ENCODE assay signal across 12 cellular contexts in the genomic region with DNA sequence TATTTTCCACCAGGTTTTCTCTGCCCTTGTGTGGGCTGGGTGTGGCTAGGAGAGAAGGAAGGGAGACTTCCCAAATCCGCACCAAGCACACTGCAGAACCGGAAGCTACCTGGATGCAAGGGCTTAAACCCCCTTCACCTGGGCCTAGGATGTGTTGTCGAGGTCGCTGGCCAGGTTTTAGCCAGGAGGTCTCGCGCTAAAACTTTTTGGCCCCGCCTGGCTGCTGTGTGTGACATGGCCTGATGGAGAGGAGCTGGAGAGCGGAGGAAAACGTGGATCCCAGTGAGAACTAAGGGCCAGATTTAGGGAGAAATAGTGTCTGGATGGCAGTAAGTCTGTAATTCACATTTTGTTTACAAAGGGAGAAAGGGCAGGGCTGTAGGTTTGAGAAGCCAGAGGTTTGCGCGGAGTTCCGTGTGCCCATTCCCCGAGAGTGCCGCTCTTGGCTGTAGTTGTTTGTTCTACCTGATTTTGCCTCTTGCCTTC. TPM values are rescaled to one million over a fixed set of nuclear protein-coding genes. Genes with fewer than 3 reads are reported as not detected.
DNase-seq lines count a peak whose midpoint lies in the region; ATAC-seq and TF ChIP-seq lines count a peak whose summit lies in the region.
"Had no signal": no experiment of that assay in that cellular context is flagged by ENCODE, and none has a peak within 500 bp of the region (broad histone marks: within the 10 kb centered on the region; RNA-seq: fewer than 3 reads in every experiment).

No MANE protein-coding gene starts in this region.

- 47 to 68% methylated on average over 14 of the region's 14 CpGs for whole genome bisulfite sequencing in testis, 2 donors

- DNase-seq in AG04449 (ENCODE audit: low read depth, low spot score) (no peak), anterior cingulate cortex (lab: John Stamatoyannopoulos, UW) (no peak), mesenteric fat pad (ENCODE audit: low spot score) (no peak), testis (no peak), HEK293T (ENCODE audit: extremely low spot score) (no peak)
- DNase-seq in naive thymus-derived CD4-positive, alpha-beta T cell: no peak
- DNase-seq: activated B cell treated with CpG ODN at 0.5 μM for 24 hours; activated naive CD4-positive, alpha-beta T cell; effector CD8-positive, alpha-beta T cell had no signal

- TF ChIP-seq CTCF in AG04449 (IDR thresholded peaks at IDR 0.05; ENCODE audit: insufficient read depth, low read length, missing control alignments) (no peak), testis (IDR thresholded peaks at IDR 0.05) (no peak)

- H3K27ac ChIP-seq in naive thymus-derived CD4-positive, alpha-beta T cell (ENCODE audit: low read depth, low read length): no peak overlapping the region
- no peak overlapping the region for H3K27ac ChIP-seq in testis
- H3K27ac ChIP-seq: neutrophil had no signal

- peaks cover 13% of the 10 kb centered on the region for H3K36me3 Mint-ChIP-seq in dendritic cell treated with granulocyte-macrophage colony-stimulating factor and Interleukin-4, amounts not matched to agents 40 ng/mL and 50 ng/mL, for 4 days (ENCODE audit: low read depth)
- H3K36me3 Mint-ChIP-seq in naive thymus-derived CD4-positive, alpha-beta T cell: peaks cover 0 to 2% (median 0%) of the 10 kb centered on the region in 5 donors

- intact Hi-C loops in dendritic cell treated with granulocyte-macrophage colony-stimulating factor and Interleukin-4, amounts not matched to agents 40 ng/mL and 50 ng/mL, for 4 days (cut with micrococcal nuclease): loop anchor here (10.0 kb wide), 3 partner anchors 128 to 1222 kb away; no protein-coding TSS in a partner anchor
- intact Hi-C loops in naive thymus-derived CD4-positive, alpha-beta T cell (cut with micrococcal nuclease): loop anchor here in 1 of 2 donors (5.0 to 10.0 kb wide), 3 partner anchors 670 to 1825 kb away; partner anchors contain the start of genes PDCD5 and VSTM2B
- intact Hi-C loops in testis (cut with DNase I; ENCODE audit: low total_unique reads): no loop called here

- H3K9ac ChIP-seq in ES-I3 (ENCODE audit: low read depth, low read length): peak overlapping the region; percentile 74

- no peaks in the 10 kb centered on the region for H3K9me3 Mint-ChIP-seq in dendritic cell treated with granulocyte-macrophage colony-stimulating factor and Interleukin-4, amounts not matched to agents 40 ng/mL and 50 ng/mL, for 4 days
- peaks cover 0 to 3% (median 0%) of the 10 kb centered on the region in 11 donors for H3K9me3 Mint-ChIP-seq in naive thymus-derived CD4-positive, alpha-beta T cell
- H3K9me3 Mint-ChIP-seq: activated B cell treated with CpG ODN at 0.5 μM for 24 hours had no signal

- no peak overlapping the region for H3K27ac Mint-ChIP-seq in dendritic cell treated with granulocyte-macrophage colony-stimulating factor and Interleukin-4, amounts not matched to agents 40 ng/mL and 50 ng/mL, for 4 days
- H3K27ac Mint-ChIP-seq in naive thymus-derived CD4-positive, alpha-beta T cell: peak overlapping the region in 1 of 9 donors; percentile 61
- H3K27ac Mint-ChIP-seq: activated B cell treated with CpG ODN at 0.5 μM for 24 hours had no signal

- H3K4me3 ChIP-seq in AG04449 (ENCODE audit: low read depth, low read length): peak overlapping the region; percentile 72
- H3K4me3 ChIP-seq in naive thymus-derived CD4-positive, alpha-beta T cell (ENCODE audit: low read length): no peak overlapping the region
- peak overlapping the region in 1 of 2 donors; percentile 78 for H3K4me3 ChIP-seq in testis

- no peak for TF ChIP-seq POLR2A in testis (IDR thresholded peaks at IDR 0.05)

- H3K4me1 ChIP-seq in ES-I3 (ENCODE audit: insufficient read depth, low read length) (peaks cover 7% of the 10 kb centered on the region; the same call in 1 of the 2 replicates), testis (peaks cover 14% of the 10 kb centered on the region)
- peaks cover 25 to 33% of the 10 kb centered on the region in 2 donors for H3K4me1 ChIP-seq in naive thymus-derived CD4-positive, alpha-beta T cell (ENCODE audit: control insufficient read depth in 2 of 2, insufficient read depth in 2 of 2, low read length in 2 of 2)

- peak overlapping the region; percentile 91 for H3K4me3 Mint-ChIP-seq in dendritic cell treated with granulocyte-macrophage colony-stimulating factor and Interleukin-4, amounts not matched to agents 40 ng/mL and 50 ng/mL, for 4 days
- H3K4me3 Mint-ChIP-seq in naive thymus-derived CD4-positive, alpha-beta T cell: peak overlapping the region; percentile 57 to 94 (median 78)

- peaks cover 18 to 46% of the 10 kb centered on the region in 2 donors for H3K27me3 ChIP-seq in naive thymus-derived CD4-positive, alpha-beta T cell (ENCODE audit: control insufficient read depth in 2 of 2, insufficient read depth in 2 of 2, low read length in 2 of 2)
- no peaks in the 10 kb centered on the region for H3K27me3 ChIP-seq in testis

- H3K36me3 ChIP-seq in ES-I3 (ENCODE audit: insufficient read depth, low read length) (peaks cover 2% of the 10 kb centered on the region; the same call in 1 of the 2 replicates), testis (ENCODE audit: low read depth, missing control alignments) (no peaks in the 10 kb centered on the region)
- H3K36me3 ChIP-seq in naive thymus-derived CD4-positive, alpha-beta T cell (ENCODE audit: control insufficient read depth in 2 of 3, insufficient read depth in 3 of 3, low read length in 3 of 3): no peaks in the 10 kb centered on the region
- H3K36me3 ChIP-seq: neutrophil had no signal

- H3K4me1 Mint-ChIP-seq in dendritic cell treated with granulocyte-macrophage colony-stimulating factor and Interleukin-4, amounts not matched to agents 40 ng/mL and 50 ng/mL, for 4 days (ENCODE audit: low read depth): peaks cover 70% of the 10 kb centered on the region
- peaks cover 40 to 62% (median 46%) of the 10 kb centered on the region in 7 donors for H3K4me1 Mint-ChIP-seq in naive thymus-derived CD4-positive, alpha-beta T cell

- POLR2A ChIA-PET in AG04449 (lab: Yijun Ruan, JAX) (no interaction called here), HEK293T (lab: Yijun Ruan, JAX) (no interaction called here)
- POLR2A ChIA-PET in naive thymus-derived CD4-positive, alpha-beta T cell (lab: Charles Lee): no interaction called here

- peaks cover 78% of the 10 kb centered on the region for H3K27me3 Mint-ChIP-seq in dendritic cell treated with granulocyte-macrophage colony-stimulating factor and Interleukin-4, amounts not matched to agents 40 ng/mL and 50 ng/mL, for 4 days
- peaks cover 65 to 75% (median 71%) of the 10 kb centered on the region in 5 donors for H3K27me3 Mint-ChIP-seq in naive thymus-derived CD4-positive, alpha-beta T cell

- CTCF ChIA-PET in AG04449 (lab: Yijun Ruan, JAX): no interaction called here
- CTCF ChIA-PET in naive thymus-derived CD4-positive, alpha-beta T cell (lab: Charles Lee): no interaction called here
- CTCF ChIA-PET in HEK293T (lab: Yijun Ruan, JAX): interaction anchor here (0.6 kb wide), 1 partner anchor 669 kb away, joined by 3 read pairs; no protein-coding TSS in a partner anchor

- H3K9me3 ChIP-seq in ES-I3 (ENCODE audit: control insufficient read depth, insufficient read depth, low read length) (no peaks in the 10 kb centered on the region), testis (no peaks in the 10 kb centered on the region)
- H3K9me3 ChIP-seq in naive thymus-derived CD4-positive, alpha-beta T cell (ENCODE audit: control insufficient read depth in 2 of 3, low read length in 3 of 3): no peaks in the 10 kb centered on the region
- H3K9me3 ChIP-seq: neutrophil had no signal

- no peak for ATAC-seq in naive thymus-derived CD4-positive, alpha-beta T cell

TF ChIP-seq in HEK293T, 16 proteins besides CTCF, POLR2A, EP300 and RAD21:
- no peak for TF ChIP-seq FOXA1 (IDR thresholded peaks at IDR 0.05)
- no peak for TF ChIP-seq TARDBP (IDR thresholded peaks at IDR 0.05)
- TF ChIP-seq ARNT (IDR thresholded peaks at IDR 0.05): no peak
- TF ChIP-seq SUZ12 (IDR thresholded peaks at IDR 0.05): no peak
- TF ChIP-seq FOXK2 (IDR thresholded peaks at IDR 0.05): no peak
- no peak for TF ChIP-seq NFRKB (IDR thresholded peaks at IDR 0.05)
TF ChIP-seq in HEK293T: peak in this region for 0.

RNA-seq across cellular contexts. Expression of gene TSHZ3, which starts 3.1 kb away (rescaled TPM):
- 1 to 10 TPM in 2 of 5 experiments, under 1 TPM in 3; 0.08 to 6.0 (median 0.19) TPM for total RNA-seq in naive thymus-derived CD4-positive, alpha-beta T cell
- under 1 TPM in 1 of 2 donors, not detected in 1; 0.21 TPM for polyA plus RNA-seq in naive thymus-derived CD4-positive, alpha-beta T cell
- total RNA-seq in mesenteric fat pad (12.6 TPM), testis (10 to 100 TPM in 1 of 2 donors, 1 to 10 TPM in 1; 8.0 to 12.7 TPM)
- 6.8 TPM for polyA plus RNA-seq in testis (ENCODE audit: insufficient read depth, low read depth, low replicate concordance)
- total RNA-seq: activated B cell treated with CpG ODN at 0.5 μM for 24 hours had no signal
